Comparison of ENCODE assay signal across 19 cellular contexts in genomic region chr7:47942132-47942531, GRCh38. TPM values are rescaled to one million over a fixed set of nuclear protein-coding genes. Genes with fewer than 3 reads are reported as not detected.
DNase-seq lines count a peak whose midpoint lies in the region; ATAC-seq and TF ChIP-seq lines count a peak whose summit lies in the region.
"Had no signal": no experiment of that assay in that cellular context is flagged by ENCODE, and none has a peak within 500 bp of the region (broad histone marks: within the 10 kb centered on the region; RNA-seq: fewer than 3 reads in every experiment).

No MANE protein-coding gene starts in this region.

- peak overlapping the region in 9 of 10 donors; percentile 84 to 97 (median 91) for H3K27ac ChIP-seq in heart right ventricle
- peak overlapping the region; percentile 39 to 44 for H3K27ac ChIP-seq in coronary artery
- H3K27ac ChIP-seq in neural progenitor cell, result no peak overlapping the region
- H3K27ac ChIP-seq in urinary bladder (ENCODE audit: low read depth), result peak overlapping the region; percentile 27

- no peaks in the 10 kb centered on the region for H3K36me3 Mint-ChIP-seq in neural progenitor cell
- H3K36me3 Mint-ChIP-seq: activated naive CD8-positive, alpha-beta T cell; CD8-positive, alpha-beta memory T cell had no signal

- H3K27me3 ChIP-seq in heart right ventricle, result no peaks in the 10 kb centered on the region
- no peaks in the 10 kb centered on the region for H3K27me3 ChIP-seq in neural progenitor cell
- H3K27me3 ChIP-seq: right lobe of liver had no signal

- peaks cover 10 to 75% (median 44%) of the 10 kb centered on the region in 9 donors for H3K4me1 ChIP-seq in heart right ventricle
- H3K4me1 ChIP-seq in neural progenitor cell, result peaks cover 4% of the 10 kb centered on the region
- H3K4me1 ChIP-seq in urinary bladder (ENCODE audit: insufficient read depth), result no peaks in the 10 kb centered on the region
- H3K4me1 ChIP-seq: right lobe of liver had no signal

- H3K27me3 Mint-ChIP-seq in neural progenitor cell (ENCODE audit: insufficient read depth, low read depth), result peaks cover 9% of the 10 kb centered on the region
- H3K27me3 Mint-ChIP-seq: activated naive CD8-positive, alpha-beta T cell; central memory CD8-positive, alpha-beta T cell had no signal

- ATAC-seq in heart right ventricle (no peak), left ventricle myocardium superior (no peak), GM19395 (IDR thresholded peaks at IDR 0.05; ENCODE audit: unreplicated experiment) (no peak)
- ATAC-seq: A549; stimulated activated naive CD8-positive, alpha-beta T cell treated with anti-CD3 and anti-CD28 coated beads, Interleukin-15, Interleukin-2, amounts not matched to agents 100 U/mL and 50 U/mL, for 24 hours had no signal

- no peaks in the 10 kb centered on the region for H4K20me1 ChIP-seq in neural progenitor cell (ENCODE audit: low read depth)

- H3K9me3 ChIP-seq in heart right ventricle, result no peaks in the 10 kb centered on the region
- H3K9me3 ChIP-seq in neural progenitor cell (ENCODE audit: low read depth), result no peaks in the 10 kb centered on the region
- H3K9me3 ChIP-seq: A549, right lobe of liver had no signal

- intact Hi-C loops in heart right ventricle (cut with DNase I) (loop anchor here in 2 of 10 donors (5.0 kb wide), 1 partner anchor 95 kb away; no protein-coding TSS in a partner anchor), left ventricle myocardium superior (cut with micrococcal nuclease) (loop anchor here (10.0 kb wide), 1 partner anchor 163 kb away; no protein-coding TSS in a partner anchor)

- H3F3A ChIP-seq in neural progenitor cell (ENCODE audit: low read depth), result no peaks in the 10 kb centered on the region

- peak overlapping the region; percentile 70 for H2AFZ ChIP-seq in neural progenitor cell (replicated peaks)

- no peaks in the 10 kb centered on the region for H3K79me2 ChIP-seq in neural progenitor cell (ENCODE audit: low read depth)

- H3K9me3 Mint-ChIP-seq in neural progenitor cell, result no peaks in the 10 kb centered on the region
- H3K9me3 Mint-ChIP-seq: CD8-positive, alpha-beta memory T cell; central memory CD8-positive, alpha-beta T cell; nephron had no signal

- peaks cover 36% of the 10 kb centered on the region for H3K4me1 Mint-ChIP-seq in neural progenitor cell
- H3K4me1 Mint-ChIP-seq: CD8-positive, alpha-beta memory T cell; central memory CD8-positive, alpha-beta T cell had no signal

- no peak overlapping the region for H3K4me2 ChIP-seq in neural progenitor cell

- no peak overlapping the region for H3K9ac ChIP-seq in neural progenitor cell

- TF ChIP-seq CTCF in heart right ventricle (IDR thresholded peaks at IDR 0.05) (no peak), coronary artery (IDR thresholded peaks at IDR 0.05) (no peak), neural progenitor cell (IDR thresholded peaks at IDR 0.05) (no peak)

- H3K36me3 ChIP-seq in heart right ventricle (peaks cover 0 to 3% (median 0%) of the 10 kb centered on the region in 9 donors), neural progenitor cell (no peaks in the 10 kb centered on the region), urinary bladder (ENCODE audit: insufficient read depth) (no peaks in the 10 kb centered on the region)
- H3K36me3 ChIP-seq: right lobe of liver had no signal

- H3K27ac Mint-ChIP-seq in neural progenitor cell, result no peak overlapping the region
- H3K27ac Mint-ChIP-seq: activated naive CD8-positive, alpha-beta T cell; CD8-positive, alpha-beta memory T cell; nephron had no signal

- H3K4me3 ChIP-seq in heart right ventricle, result peak overlapping the region in 1 of 10 donors; percentile 17
- no peak overlapping the region for H3K4me3 ChIP-seq in coronary artery
- H3K4me3 ChIP-seq in neural progenitor cell, result no peak overlapping the region
- no peak overlapping the region for H3K4me3 ChIP-seq in urinary bladder (ENCODE audit: low read depth, low read length)
- H3K4me3 ChIP-seq: A549, right lobe of liver had no signal

- DNase-seq in heart right ventricle, result no peak
- no peak for DNase-seq in left ventricle myocardium superior
- DNase-seq in coronary artery (ENCODE audit: low spot score), result no peak
- no peak for DNase-seq in neural progenitor cell (ENCODE audit: low spot score)
- DNase-seq in NCI-H226, result no peak
- DNase-seq in NCI-H2171 treated with DMSO at 0.1 percent for 48 hours (lab: John Stamatoyannopoulos, UW), result no peak
- DNase-seq: activated CD4-positive, alpha-beta T cell treated with anti-CD3 and anti-CD28 coated beads, Interleukin-2, amount 50 U/mL, for 1 hour; CD8-positive, alpha-beta memory T cell; NCI-H2081; NCI-H82; right lobe of liver; stimulated activated naive CD8-positive, alpha-beta T cell treated with anti-CD3 and anti-CD28 coated beads, Interleukin-15, Interleukin-2, amounts not matched to agents 100 U/mL and 50 U/mL, for 24 hours had no signal

- H3K4me3 Mint-ChIP-seq in neural progenitor cell, result no peak overlapping the region
- H3K4me3 Mint-ChIP-seq: activated naive CD8-positive, alpha-beta T cell; CD8-positive, alpha-beta memory T cell; central memory CD8-positive, alpha-beta T cell; nephron had no signal

- 82 to 83% methylated on average over 10 of the region's 10 CpGs for WGBS in heart right ventricle, 2 donors
- 87% methylated on average over 10 of the region's 10 CpGs for WGBS in urinary bladder

RNA-seq across cellular contexts. Expression of gene PKD1L1, which starts 6.1 kb away (rescaled TPM):
- total RNA-seq in heart right ventricle (1 to 10 TPM; 1.5 to 3.7 (median 2.4) TPM), left ventricle myocardium superior (2.8 TPM), neural progenitor cell (ENCODE audit: low replicate concordance) (0.07 and 0.09 TPM in 2 replicates), urinary bladder (1.3 TPM)
- polyA plus RNA-seq in heart right ventricle (1 to 10 TPM; 1.6 to 4.7 TPM), urinary bladder (0.19 TPM)
- total RNA-seq: epithelial cell of proximal tubule had no signal

RNA-seq across cellular contexts. Expression of gene HUS1, which starts 37.3 kb away (rescaled TPM):
- total RNA-seq in heart right ventricle (10 to 100 TPM; 21.5 to 35.9 (median 28.1) TPM), left ventricle myocardium superior (28.4 TPM), neural progenitor cell (ENCODE audit: low replicate concordance) (31.2 and 48.7 TPM in 2 replicates), urinary bladder (16.8 TPM)
- polyA plus RNA-seq in heart right ventricle (10 to 100 TPM in 1 of 2 donors, 1 to 10 TPM in 1; 9.6 to 11.6 TPM), urinary bladder (9.2 TPM)
